In the genomic region with DNA sequence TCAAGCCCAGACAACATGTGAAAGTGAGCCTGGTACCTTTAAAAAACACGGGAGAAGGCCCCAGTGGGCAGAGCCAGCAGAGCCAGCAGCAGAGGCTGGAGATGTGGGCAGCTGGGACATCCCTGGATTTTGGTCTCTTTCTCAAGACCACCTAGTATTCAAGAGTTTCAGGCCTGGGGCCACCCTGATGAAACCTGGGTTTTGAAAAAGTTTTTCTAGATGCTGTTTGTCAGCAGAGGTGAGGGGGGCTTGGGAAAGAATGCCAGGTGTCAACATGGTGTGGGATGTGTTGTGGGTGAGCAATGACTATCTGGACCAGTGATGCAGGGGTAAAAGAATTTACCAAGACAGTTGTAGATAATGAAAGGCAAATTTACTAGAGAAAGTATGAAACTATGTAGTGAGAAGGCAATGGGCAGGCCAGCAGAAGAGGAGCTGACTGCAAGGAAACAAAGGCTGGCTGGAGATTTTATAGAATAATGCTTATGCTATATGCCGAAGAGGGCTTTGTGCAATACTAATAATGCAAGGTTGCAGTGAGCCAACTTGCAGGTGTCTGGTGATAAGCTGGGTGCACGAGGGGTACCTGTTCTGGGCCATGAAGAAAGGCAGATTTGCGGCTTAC, we compare ENCODE assay signal across 21 cellular contexts. TPM values are rescaled to one million over a fixed set of nuclear protein-coding genes. Genes with fewer than 3 reads are reported as not detected.
DNase-seq lines count a peak whose midpoint lies in the region; FAIRE-seq and TF ChIP-seq lines count a peak whose summit lies in the region.
"Had no signal": no experiment of that assay in that cellular context is flagged by ENCODE, and none has a peak within 500 bp of the region (broad histone marks: within the 10 kb centered on the region; RNA-seq: fewer than 3 reads in every experiment).

No MANE protein-coding gene starts in this region.

- TF ChIP-seq POLR2A in tibial nerve (IDR thresholded peaks at IDR 0.05) (no peak), GM12892 (IDR thresholded peaks at IDR 0.05; ENCODE audit: low read depth, low read length) (no peak)

- no peak for TF ChIP-seq CTCF in RWPE1 (conservative IDR thresholded peaks at IDR 0.05; ENCODE audit: low read depth)
- TF ChIP-seq CTCF in tibial nerve (IDR thresholded peaks at IDR 0.05), result no peak

- no peaks in the 10 kb centered on the region for H3K36me3 Mint-ChIP-seq in activated naive CD4-positive, alpha-beta T cell treated with anti-CD3 and anti-CD28 coated beads, Interleukin-2, amount 10 ng/mL, durations not matched to agents 7 days and 5 days
- H3K36me3 Mint-ChIP-seq: CD14-positive monocyte; CD4-positive, alpha-beta memory T cell had no signal

- no peak for FAIRE-seq in GM12892 (lab: Jason Lieb, UNC)
- FAIRE-seq: A204.1, K562 had no signal

- H3K4me2 ChIP-seq in BLaER1, result peak overlapping the region; percentile 41
- peak overlapping the region in 8 of 11 experiments; percentile 3 to 71 (median 64); a peak in 13 of 22 replicates for H3K4me2 ChIP-seq in BLaER1 treated with 17β-estradiol and CSF1 and Interleukin-3, amounts not matched to agents 10 nM and 100 nM

- DNase-seq in RWPE1 (ENCODE audit: low spot score) (no peak), mesenteric fat pad (ENCODE audit: low spot score) (peak; percentile 53), tibial nerve (ENCODE audit: low spot score in 2 of 2) (no peak), NCI-H345 treated with DMSO at 0.1 percent for 48 hours (lab: John Stamatoyannopoulos, UW; ENCODE audit: unreplicated experiment) (no peak), GM12892 (ENCODE audit: insufficient read length) (no peak)
- no peak for DNase-seq in activated naive CD4-positive, alpha-beta T cell treated with anti-CD3 and anti-CD28 coated beads, Interleukin-2, amount 10 ng/mL, durations not matched to agents 7 days and 5 days
- DNase-seq: ACHN; BE2C; CD4-positive, alpha-beta memory T cell; DMS153; DMS79 treated with DMSO at 0.1 percent for 48 hours; GF-D8; GOT3; H7; IMR-90 had no signal

- H3K9ac ChIP-seq in BLaER1, result no peak overlapping the region
- H3K9ac ChIP-seq in BLaER1 treated with 17β-estradiol and CSF1 and Interleukin-3, amounts not matched to agents 10 nM and 100 nM, result no peak overlapping the region

- peaks cover 2% of the 10 kb centered on the region for H3K4me1 Mint-ChIP-seq in activated naive CD4-positive, alpha-beta T cell treated with anti-CD3 and anti-CD28 coated beads, Interleukin-2, amount 10 ng/mL, durations not matched to agents 7 days and 5 days

- H3K4me3 Mint-ChIP-seq in activated naive CD4-positive, alpha-beta T cell treated with anti-CD3 and anti-CD28 coated beads, Interleukin-2, amount 10 ng/mL, durations not matched to agents 7 days and 5 days, result no peak overlapping the region
- H3K4me3 Mint-ChIP-seq: CD14-positive monocyte; CD4-positive, alpha-beta memory T cell had no signal

- H3K36me3 ChIP-seq in BLaER1 (no peaks in the 10 kb centered on the region), tibial nerve (no peaks in the 10 kb centered on the region)
- no peaks in the 10 kb centered on the region for H3K36me3 ChIP-seq in BLaER1 treated with 17β-estradiol and CSF1 and Interleukin-3, amounts not matched to agents 10 nM and 100 nM
- H3K36me3 ChIP-seq: BE2C had no signal

- TF ChIP-seq EP300 in tibial nerve (IDR thresholded peaks at IDR 0.05), result no peak

- H4K20me1 ChIP-seq in BLaER1, result no peaks in the 10 kb centered on the region
- H4K20me1 ChIP-seq in BLaER1 treated with 17β-estradiol and CSF1 and Interleukin-3, amounts not matched to agents 10 nM and 100 nM, result no peaks in the 10 kb centered on the region; a peak in 2 of 22 replicates

- H3K9me3 ChIP-seq in BLaER1, result peaks cover 8% of the 10 kb centered on the region; the same call in 1 of the 2 replicates
- peaks cover 0 to 15% (median 10%) of the 10 kb centered on the region in 11 experiments; a peak in 13 of 22 replicates for H3K9me3 ChIP-seq in BLaER1 treated with 17β-estradiol and CSF1 and Interleukin-3, amounts not matched to agents 10 nM and 100 nM (replicated peaks in 1 of 11)
- peaks cover 0 to 13% (median 0%) of the 10 kb centered on the region in 4 donors for H3K9me3 ChIP-seq in tibial nerve
- H3K9me3 ChIP-seq: BE2C had no signal

- peaks cover 9% of the 10 kb centered on the region for H3K27me3 Mint-ChIP-seq in activated naive CD4-positive, alpha-beta T cell treated with anti-CD3 and anti-CD28 coated beads, Interleukin-2, amount 10 ng/mL, durations not matched to agents 7 days and 5 days

- H3K27me3 ChIP-seq in BLaER1 (no peaks in the 10 kb centered on the region), tibial nerve (no peaks in the 10 kb centered on the region)
- H3K27me3 ChIP-seq in BLaER1 treated with 17β-estradiol and CSF1 and Interleukin-3, amounts not matched to agents 10 nM and 100 nM, result peaks cover 0 to 3% (median 0%) of the 10 kb centered on the region in 11 experiments; a peak in 1 of 22 replicates
- H3K27me3 ChIP-seq: BE2C had no signal

- 92 to 94% methylated on average over 4 of the region's 4 CpGs for WGBS in tibial nerve, 2 donors

- POLR2A ChIA-PET in RWPE1 (lab: Yijun Ruan, JAX; ENCODE audit: low non-redundant PET), result interaction anchor here (0.5 kb wide), 1 partner anchor 12 kb away, joined by 4 read pairs; no protein-coding TSS in a partner anchor

- H3K9me3 Mint-ChIP-seq in activated naive CD4-positive, alpha-beta T cell treated with anti-CD3 and anti-CD28 coated beads, Interleukin-2, amount 10 ng/mL, durations not matched to agents 7 days and 5 days, result no peaks in the 10 kb centered on the region
- H3K9me3 Mint-ChIP-seq: CD4-positive, alpha-beta memory T cell had no signal

- H3K4me3 ChIP-seq in BLaER1 (no peak overlapping the region), tibial nerve (no peak overlapping the region)
- H3K4me3 ChIP-seq in BLaER1 treated with 17β-estradiol and CSF1 and Interleukin-3, amounts not matched to agents 10 nM and 100 nM, result no peak overlapping the region
- H3K4me3 ChIP-seq: K562 had no signal

- H3K27ac ChIP-seq in BLaER1 (no peak overlapping the region), RWPE1 (peak overlapping the region; percentile 25; the same call in 1 of the 2 replicates), tibial nerve (no peak overlapping the region)
- no peak overlapping the region for H3K27ac ChIP-seq in BLaER1 treated with 17β-estradiol and CSF1 and Interleukin-3, amounts not matched to agents 10 nM and 100 nM
- H3K27ac ChIP-seq: HL-60 had no signal

- H3K4me1 ChIP-seq in BLaER1 (peaks cover 64% of the 10 kb centered on the region), tibial nerve (peaks cover 0 to 21% (median 4%) of the 10 kb centered on the region in 4 donors)
- H3K4me1 ChIP-seq in BLaER1 treated with 17β-estradiol and CSF1 and Interleukin-3, amounts not matched to agents 10 nM and 100 nM, result peaks cover 15 to 60% (median 53%) of the 10 kb centered on the region in 10 experiments
- H3K4me1 ChIP-seq: BE2C had no signal

- CTCF ChIA-PET in RWPE1 (lab: Yijun Ruan, JAX), result no interaction called here
- CTCF ChIA-PET in activated naive CD4-positive, alpha-beta T cell treated with anti-CD3 and anti-CD28 coated beads, Interleukin-2, amount 10 ng/mL, durations not matched to agents 7 days and 5 days (lab: Charles Lee), result interaction anchor here (1.4 kb wide), 1 partner anchor 89 kb away, joined by 3 read pairs; no protein-coding TSS in a partner anchor

- H3K27ac Mint-ChIP-seq in activated naive CD4-positive, alpha-beta T cell treated with anti-CD3 and anti-CD28 coated beads, Interleukin-2, amount 10 ng/mL, durations not matched to agents 7 days and 5 days, result no peak overlapping the region
- H3K27ac Mint-ChIP-seq: CD14-positive monocyte had no signal

RNA-seq across cellular contexts. Expression of a gene that starts 28.1 kb away (rescaled TPM):
- total RNA-seq in mesenteric fat pad (27.9 TPM), tibial nerve (10 to 100 TPM; 19.2 to 52.2 (median 35.0) TPM)
- polyA plus RNA-seq in GM12892 (2012; ENCODE audit: missing spikeins), result 5.2 TPM
